In the genomic region with DNA sequence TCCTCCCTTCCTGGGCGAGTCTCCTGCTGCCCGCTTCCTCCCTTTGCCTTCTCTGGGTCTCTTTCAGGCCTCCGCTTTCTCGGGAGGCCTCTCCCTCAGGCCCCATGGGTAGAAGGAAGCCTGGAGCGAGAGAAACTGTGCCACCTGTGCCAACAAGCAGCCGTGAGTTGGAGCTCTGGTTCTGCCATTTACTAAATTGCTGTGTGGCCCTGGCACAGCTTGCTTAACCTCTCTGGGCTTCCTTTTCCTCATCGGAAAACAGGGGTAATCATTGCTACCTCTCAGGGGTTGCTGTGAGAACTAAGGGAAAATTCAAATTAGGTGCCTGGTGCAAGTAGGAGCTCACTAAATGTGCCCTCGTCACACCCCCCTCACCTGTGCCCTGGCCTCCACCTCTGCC, we compare ENCODE assay signal across 33 cellular contexts.
"Had no signal": no experiment of that assay in that cellular context is flagged by ENCODE, and none has a peak within 500 bp of the region (broad histone marks: within the 10 kb centered on the region; RNA-seq: fewer than 3 reads in every experiment).

No MANE protein-coding gene starts in this region.

- FAIRE-seq: bronchial epithelial cell, TTC549 had no signal

- H3K27me3 ChIP-seq: ascending aorta had no signal

- DNase-seq: activated B cell treated with CpG ODN at 0.5 μM for 24 hours; activated CD4-positive, alpha-beta memory T cell treated with anti-CD3 and anti-CD28 coated beads for 36 hours; activated CD4-positive, alpha-beta T cell treated with anti-CD3 and anti-CD28 coated beads for 4 hours; activated CD4-positive, alpha-beta T cell treated with anti-CD3 and anti-CD28 coated beads, Interleukin-2, amount 10 ng/mL, durations not matched to agents 24 days and 14 days; activated CD4-positive, alpha-beta T cell treated with anti-CD3 and anti-CD28 coated beads, Interleukin-2, amount 50 U/mL, for 1 hour; activated CD4-positive, alpha-beta T cell treated with anti-CD3 and anti-CD28 coated beads, Interleukin-2, amount 50 U/mL, for 4 hours; activated CD4-positive, CD25-positive, alpha-beta regulatory T cell treated with anti-CD3 and anti-CD28 coated beads, Interleukin-2, amount 50 U/mL, for 72 hours; activated CD8-positive, alpha-beta memory T cell treated with anti-CD3 and anti-CD28 coated beads, Interleukin-2, amount 50 U/mL, for 4 hours; activated CD8-positive, alpha-beta T cell treated with anti-CD3 and anti-CD28 coated beads for 36 hours; activated effector memory CD4-positive, alpha-beta T cell treated with Interleukin-2 at 50 U/mL for 16 hours; activated gamma-delta T cell treated with Interleukin-2 at 50 U/mL for 16 hours; activated naive CD4-positive, alpha-beta T cell; activated naive CD4-positive, alpha-beta T cell treated with anti-CD3 and anti-CD28 coated beads for 36 hours; activated naive CD4-positive, alpha-beta T cell treated with anti-CD3 and anti-CD28 coated beads, Interleukin-2, amount 50 U/mL, for 16 hours; activated naive CD8-positive, alpha-beta T cell treated with anti-CD3 and anti-CD28 coated beads for 36 hours; activated T-cell treated with anti-CD3 and anti-CD28 coated beads for 4 hours; activated T-cell treated with anti-CD3 and anti-CD28 coated beads, Interleukin-2, amount 50 U/mL, for 1 hour; activated T-cell treated with anti-CD3 and anti-CD28 coated beads, Interleukin-2, amount 50 U/mL, for 4 hours; activated T-cell treated with anti-CD3 and anti-CD28 coated beads, Interleukin-2, amount 50 U/mL, for 72 hours; amygdala; anterior cingulate cortex; caudate nucleus; cerebellar nuclear complex; T-helper 1 cell; T-helper 2 cell; T-helper 9 cell had no signal

- H3K4me3 ChIP-seq: ascending aorta, cardiac muscle cell had no signal

- H3K9me3 ChIP-seq: ascending aorta had no signal

- H3K27ac ChIP-seq: ascending aorta, cardiac muscle cell, VCaP had no signal

- H3K36me3 ChIP-seq: ascending aorta, cardiac muscle cell had no signal

- ATAC-seq: activated CD8-positive, alpha-beta T cell treated with anti-CD3 and anti-CD28 coated beads for 36 hours; activated naive CD4-positive, alpha-beta T cell treated with anti-CD3 and anti-CD28 coated beads, Interleukin-2, amount 50 U/mL, for 72 hours; activated T-cell treated with anti-CD3 and anti-CD28 coated beads, Interleukin-2, amount 50 U/mL, for 4 hours; activated T-cell treated with anti-CD3 and anti-CD28 coated beads, Interleukin-2, amount 50 U/mL, for 72 hours; activated T-helper 17 cell treated with anti-CD3 and anti-CD28 coated beads, Interleukin-2, amount 50 U/mL, for 72 hours had no signal

- H3K4me1 ChIP-seq: ascending aorta had no signal
